13 cellular contexts compared by ENCODE assay signal in the genomic region with DNA sequence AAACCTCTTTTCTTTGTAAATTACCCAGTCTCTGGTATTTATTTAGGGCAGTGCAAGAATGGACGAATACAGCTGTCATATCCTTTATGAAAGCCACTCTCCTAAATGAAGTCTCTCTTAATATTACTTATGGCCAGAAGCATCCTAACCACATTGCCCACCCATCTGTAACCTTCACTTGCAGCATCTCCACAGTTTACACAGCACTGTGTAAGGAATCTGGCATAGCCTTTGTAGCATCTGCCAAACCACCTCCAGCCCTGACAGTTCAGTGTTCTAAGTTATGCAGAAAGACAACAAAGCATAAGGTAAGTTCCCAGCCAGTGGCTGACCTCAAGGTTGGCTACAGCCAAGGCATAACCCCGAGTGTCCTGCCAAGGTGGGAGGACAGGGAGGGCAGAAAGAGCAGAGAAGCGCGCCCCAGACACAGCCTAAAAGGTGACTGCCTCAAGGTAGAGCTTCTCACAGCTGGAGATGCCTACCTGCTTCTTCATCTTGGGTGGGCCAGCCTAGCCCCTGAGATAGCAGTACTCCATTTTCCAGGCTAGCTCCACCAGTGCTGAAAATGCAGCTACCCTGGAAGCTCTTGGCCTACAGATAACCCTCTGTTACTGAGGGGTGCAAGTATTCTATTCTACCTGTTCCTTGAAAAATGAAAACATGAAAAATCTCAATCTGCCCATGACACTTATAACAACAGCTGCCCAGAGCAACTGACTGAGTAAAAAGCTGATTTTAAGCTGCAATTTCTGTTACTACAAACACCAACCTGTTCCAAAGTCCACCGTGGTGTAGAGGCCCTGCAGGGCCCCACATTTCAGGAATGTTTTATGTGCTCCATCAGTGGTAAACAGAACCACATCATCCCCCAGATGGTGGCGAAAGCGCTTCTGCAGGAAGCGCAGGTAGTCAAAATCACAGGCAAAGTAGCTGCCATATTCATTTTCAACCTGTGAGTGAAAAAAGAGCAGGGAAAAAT. TPM values are rescaled to one million over a fixed set of nuclear protein-coding genes. Genes with fewer than 3 reads are reported as not detected.
DNase-seq lines count a peak whose midpoint lies in the region; ATAC-seq and TF ChIP-seq lines count a peak whose summit lies in the region.
"Had no signal": no experiment of that assay in that cellular context is flagged by ENCODE, and none has a peak within 500 bp of the region (broad histone marks: within the 10 kb centered on the region; RNA-seq: fewer than 3 reads in every experiment).

No MANE protein-coding gene starts in this region.

- H3K36me3 Mint-ChIP-seq in CD4-positive, alpha-beta T cell (ENCODE audit: low read depth), result peaks cover 66% of the 10 kb centered on the region
- peaks cover 30% of the 10 kb centered on the region for H3K36me3 Mint-ChIP-seq in type B pancreatic cell

- H3K4me3 ChIP-seq in MM.1S (ENCODE audit: low read length), result no peak overlapping the region

- no peaks in the 10 kb centered on the region for H3K4me1 ChIP-seq in MM.1S (ENCODE audit: low read length)
- H3K4me1 ChIP-seq: foreskin keratinocyte had no signal

- H3K4me2 ChIP-seq in MM.1S (ENCODE audit: low read depth, low read length), result no peak overlapping the region

- no peaks in the 10 kb centered on the region for H3F3A ChIP-seq in MM.1S (ENCODE audit: insufficient read depth, low read length)

- no peaks in the 10 kb centered on the region for H3K9me3 Mint-ChIP-seq in CD4-positive, alpha-beta T cell
- no peaks in the 10 kb centered on the region for H3K9me3 Mint-ChIP-seq in type B pancreatic cell
- H3K9me3 Mint-ChIP-seq: brain; effector memory CD8-positive, alpha-beta T cell had no signal

- CTCF ChIA-PET in CD4-positive, alpha-beta T cell (lab: Charles Lee), result no interaction called here

- ATAC-seq in CD4-positive, alpha-beta T cell (ENCODE audit: poor library complexity), result no peak
- ATAC-seq in GM19351 (IDR thresholded peaks at IDR 0.05; ENCODE audit: unreplicated experiment) (peak; percentile 52), HG03064 (IDR thresholded peaks at IDR 0.05; ENCODE audit: low read depth, unreplicated experiment) (peak; percentile 74)
- ATAC-seq: effector memory CD8-positive, alpha-beta T cell; foreskin keratinocyte; SK-N-SH treated with all-trans-retinoic acid at 6 μM for 48 hours had no signal

- no peak overlapping the region for H3K9ac ChIP-seq in MM.1S (ENCODE audit: low read length)

- TF ChIP-seq CTCF in CD4-positive, alpha-beta T cell (IDR thresholded peaks at IDR 0.05), result no peak
- TF ChIP-seq CTCF in type B pancreatic cell (conservative IDR thresholded peaks at IDR 0.05) (no peak), MM.1S (IDR thresholded peaks at IDR 0.05; ENCODE audit: low read length) (no peak)

- H3K79me2 ChIP-seq in MM.1S (ENCODE audit: low read length), result 0 out of 2 replicates have a peak, but pooled peaks cover under 1% of the 10 kb centered on the region

- POLR2A ChIA-PET in CD4-positive, alpha-beta T cell (lab: Charles Lee), result interaction anchor here (0.8 to 1.5 kb wide), 3 partner anchors 11 to 34 kb away, joined by 3 read pairs; no protein-coding TSS in a partner anchor

- DNase-seq in CD4-positive, alpha-beta T cell, result no peak
- DNase-seq in astrocyte of the hippocampus (ENCODE audit: low read depth, low spot score) (peak; percentile 46), AG08395 (ENCODE audit: low spot score) (no peak), type B pancreatic cell (ENCODE audit: extremely low spot score, unreplicated experiment) (no peak), NCI-H526 (lab: John Stamatoyannopoulos, UW) (no peak), MM.1S (no peak)
- DNase-seq: effector memory CD8-positive, alpha-beta T cell; foreskin keratinocyte; stimulated activated naive CD4-positive, alpha-beta T cell had no signal

- H3K27ac ChIP-seq in CD4-positive, alpha-beta T cell (ENCODE audit: low read depth, low read length), result no peak overlapping the region
- H3K27ac ChIP-seq in MM.1S (ENCODE audit: low read length), result no peak overlapping the region
- H3K27ac ChIP-seq: foreskin keratinocyte had no signal

- H2AFZ ChIP-seq in MM.1S (ENCODE audit: low read length), result no peak overlapping the region

- H3K4me1 Mint-ChIP-seq in CD4-positive, alpha-beta T cell (ENCODE audit: low read depth), result peaks cover 83% of the 10 kb centered on the region
- no peaks in the 10 kb centered on the region for H3K4me1 Mint-ChIP-seq in type B pancreatic cell (ENCODE audit: unreplicated experiment)
- H3K4me1 Mint-ChIP-seq: brain had no signal

- H3K27ac Mint-ChIP-seq in CD4-positive, alpha-beta T cell, result peak overlapping the region; percentile 25
- H3K27ac Mint-ChIP-seq in type B pancreatic cell, result no peak overlapping the region

- intact Hi-C loops in CD4-positive, alpha-beta T cell (cut with DNase I, micrococcal nuclease), result no loop called here

- no peaks in the 10 kb centered on the region for H3K27me3 ChIP-seq in CD4-positive, alpha-beta T cell (ENCODE audit: control insufficient read depth, insufficient read depth, low read length)
- H3K27me3 ChIP-seq in MM.1S (replicated peaks; ENCODE audit: insufficient read depth, low read length), result no peaks in the 10 kb centered on the region
- H3K27me3 ChIP-seq: foreskin keratinocyte had no signal

- no peaks in the 10 kb centered on the region for H3K9me3 ChIP-seq in CD4-positive, alpha-beta T cell (ENCODE audit: control insufficient read depth, low read length)
- no peaks in the 10 kb centered on the region for H3K9me3 ChIP-seq in MM.1S (replicated peaks; ENCODE audit: insufficient read depth, low read length)

- no peaks in the 10 kb centered on the region for H4K20me1 ChIP-seq in MM.1S (ENCODE audit: insufficient read depth, low read length)

- H3K4me3 Mint-ChIP-seq in CD4-positive, alpha-beta T cell, result peak overlapping the region; percentile 57
- no peak overlapping the region for H3K4me3 Mint-ChIP-seq in type B pancreatic cell
- H3K4me3 Mint-ChIP-seq: brain had no signal

- H3K27me3 Mint-ChIP-seq in CD4-positive, alpha-beta T cell, result no peaks in the 10 kb centered on the region
- no peaks in the 10 kb centered on the region for H3K27me3 Mint-ChIP-seq in type B pancreatic cell
- H3K27me3 Mint-ChIP-seq: brain; effector memory CD8-positive, alpha-beta T cell had no signal

- H3K36me3 ChIP-seq in MM.1S (replicated peaks; ENCODE audit: insufficient read depth, low read length), result no peaks in the 10 kb centered on the region

- no peaks in the 10 kb centered on the region for H3K9me2 ChIP-seq in MM.1S (replicated peaks; ENCODE audit: insufficient read depth, low read length)

RNA-seq across cellular contexts. Expression of gene GLB1, which starts 39.3 kb away (rescaled TPM):
- total RNA-seq in CD4-positive, alpha-beta T cell, result 10 to 100 TPM; 20.1 to 22.8 TPM
- total RNA-seq in type B pancreatic cell (ENCODE audit: low replicate concordance), result 88.2 and 94.3 TPM in 2 replicates

RNA-seq across cellular contexts. Expression of gene TMPPE, which starts 39.3 kb away (rescaled TPM):
- total RNA-seq in CD4-positive, alpha-beta T cell, result 1 to 10 TPM; 8.5 TPM
- total RNA-seq in type B pancreatic cell (ENCODE audit: low replicate concordance), result 9.9 and 13.0 TPM in 2 replicates

RNA-seq across cellular contexts. Expression of gene CRTAP, which starts 56.2 kb away (rescaled TPM):
- 10 to 100 TPM; 38.2 to 40.3 TPM for total RNA-seq in CD4-positive, alpha-beta T cell
- 83.2 and 138 TPM in 2 replicates for total RNA-seq in type B pancreatic cell (ENCODE audit: low replicate concordance)
